In the genomic region with DNA sequence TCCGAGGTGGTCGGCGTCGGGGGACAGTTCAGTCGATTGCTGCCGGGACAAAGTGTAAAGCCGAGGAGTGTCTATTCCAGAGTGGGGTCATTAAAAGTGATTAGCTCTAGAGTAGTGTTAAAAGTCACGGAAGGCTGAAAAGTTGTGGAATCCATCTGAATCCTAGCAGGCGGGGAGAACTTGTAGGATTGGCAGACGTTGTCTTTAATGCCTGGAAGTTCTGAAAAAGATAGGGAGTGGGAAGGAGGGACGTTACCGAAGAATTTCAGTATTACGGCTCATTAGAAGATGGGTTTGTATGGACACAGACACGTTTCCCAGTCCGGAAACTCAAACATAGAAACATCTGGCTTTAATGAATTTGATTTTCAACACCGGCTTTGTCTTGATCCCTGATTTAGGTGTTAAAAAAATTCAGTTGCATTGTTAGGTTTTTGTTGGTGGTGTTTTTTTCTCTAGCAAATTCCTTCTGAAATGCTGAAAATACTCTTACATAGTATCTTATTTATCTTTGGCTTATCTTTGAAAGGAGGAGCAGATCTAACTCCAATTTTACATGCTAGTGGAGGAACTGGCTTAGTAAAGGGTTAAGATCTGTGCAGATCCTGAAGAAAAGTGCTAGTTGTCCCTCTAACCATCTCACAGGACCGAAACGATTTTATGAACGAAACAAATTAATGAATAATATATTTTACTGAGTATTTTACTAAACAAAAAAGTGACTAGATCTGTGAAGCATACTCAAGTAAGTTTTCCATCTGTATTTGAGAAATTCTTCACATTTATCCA, we compare ENCODE assay signal across 8 cellular contexts. TPM values are rescaled to one million over a fixed set of nuclear protein-coding genes. Genes with fewer than 3 reads are reported as not detected.
A peak's percentile ranks its signal among the peaks of the same experiment; 100 is the strongest.
DNase-seq lines count a peak whose midpoint lies in the region; ATAC-seq and TF ChIP-seq lines count a peak whose summit lies in the region.

No MANE protein-coding gene starts in this region.

- H3K36me3 ChIP-seq in SU-DHL-6 (ENCODE audit: low read length) (no peaks in the 10 kb centered on the region), fibroblast of lung (ENCODE audit: control insufficient read depth, insufficient read depth, low read length) (no peaks in the 10 kb centered on the region)

- TF ChIP-seq CTCF in AG04449 (IDR thresholded peaks at IDR 0.05; ENCODE audit: insufficient read depth, low read length, missing control alignments) (no peak), GM20000 (IDR thresholded peaks at IDR 0.05; ENCODE audit: extremely low read depth, missing control alignments) (no peak), SU-DHL-6 (IDR thresholded peaks at IDR 0.05; ENCODE audit: insufficient read depth, low read length, poor library complexity, severe bottlenecking) (no peak), fibroblast of lung (conservative IDR thresholded peaks at IDR 0.05 in 1 of 2, IDR thresholded peaks at IDR 0.05 in 1 of 2; ENCODE audit: low read depth in 1 of 2, low read length in 2 of 2) (no peak), neural crest cell (conservative IDR thresholded peaks at IDR 0.05) (no peak)

- peaks cover 54% of the 10 kb centered on the region for H3K79me2 ChIP-seq in SU-DHL-6 (ENCODE audit: insufficient read depth, low read length)
- H3K79me2 ChIP-seq in fibroblast of lung (ENCODE audit: control insufficient read depth, insufficient read depth, low read length) = peaks cover 54% of the 10 kb centered on the region

- H3K4me3 ChIP-seq in AG04449 (ENCODE audit: low read depth, low read length) (peak overlapping the region; percentile 92), SU-DHL-6 (ENCODE audit: insufficient read depth, low read length, poor library complexity, severe bottlenecking) (peak overlapping the region; percentile 81), fibroblast of lung (replicated peaks in 1 of 4; ENCODE audit: control extremely low read depth in 1 of 4, insufficient read depth in 1 of 4, low read depth in 3 of 4, low read length in 4 of 4) (peak overlapping the region; percentile 65 to 95 (median 78))

- H3K4me1 Mint-ChIP-seq in neural crest cell = peaks cover 37% of the 10 kb centered on the region

- no peaks in the 10 kb centered on the region for H3K9me3 ChIP-seq in SU-DHL-6 (ENCODE audit: insufficient read depth, low read length)
- no peaks in the 10 kb centered on the region for H3K9me3 ChIP-seq in fibroblast of lung (ENCODE audit: control insufficient read depth, insufficient read depth, low read depth, low read length)

- H3K9me3 Mint-ChIP-seq in neural crest cell = no peaks in the 10 kb centered on the region

- H3K4me2 ChIP-seq in SU-DHL-6 (ENCODE audit: low read depth, low read length, poor library complexity, severe bottlenecking) (peak overlapping the region; percentile 92), fibroblast of lung (ENCODE audit: extremely low read depth, insufficient read depth, low read length) (peak overlapping the region; percentile 74)

- CTCF ChIA-PET in AG04449 (lab: Yijun Ruan, JAX) = interaction anchor here (1.2 to 4.2 kb wide), 2 partner anchors 218 to 260 kb away, joined by 3 to 18 read pairs; no protein-coding TSS in a partner anchor

- H3K36me3 Mint-ChIP-seq in neural crest cell (ENCODE audit: low read depth) = peaks cover 7% of the 10 kb centered on the region

- H3K27me3 ChIP-seq in SU-DHL-6 (ENCODE audit: low read length) (no peaks in the 10 kb centered on the region), fibroblast of lung (ENCODE audit: control insufficient read depth, insufficient read depth, low read length) (no peaks in the 10 kb centered on the region)

- H3K4me3 Mint-ChIP-seq in neural crest cell = peak overlapping the region; percentile 93

- POLR2A ChIA-PET in AG04449 (lab: Yijun Ruan, JAX) = interaction anchor here (1.5 to 1.7 kb wide), 2 partner anchors 140 to 222 kb away, joined by 5 to 6 read pairs; no protein-coding TSS in a partner anchor

- H2AFZ ChIP-seq in SU-DHL-6 (ENCODE audit: low read depth, low read length, severe bottlenecking) = peak overlapping the region; percentile 99
- H2AFZ ChIP-seq in fibroblast of lung (ENCODE audit: low read length) = peak overlapping the region; percentile 4

- no peaks in the 10 kb centered on the region for H3K27me3 Mint-ChIP-seq in neural crest cell (ENCODE audit: low read depth)

- H3K9me2 ChIP-seq in SU-DHL-6 (replicated peaks; ENCODE audit: insufficient read depth, low read length) = no peaks in the 10 kb centered on the region

- peak overlapping the region; percentile 97 for H3K27ac Mint-ChIP-seq in neural crest cell (ENCODE audit: unreplicated experiment)

- no peak for ATAC-seq in HG03159 (IDR thresholded peaks at IDR 0.05; ENCODE audit: unreplicated experiment)

- DNase-seq in AG04449 (ENCODE audit: low read depth, low spot score) (no peak), GM20000 (ENCODE audit: low spot score) (peak; percentile 34), fibroblast of lung (ENCODE audit: low read depth in 2 of 2) (peak; percentile 38 to 46), neural crest cell (ENCODE audit: low read depth, low spot score) (no peak), NCI-H1436 treated with DMSO at 0.1 percent for 48 hours (lab: John Stamatoyannopoulos, UW) (no peak)
- no peak for DNase-seq in effector CD4-positive, alpha-beta T cell

- H3K9ac ChIP-seq in SU-DHL-6 (ENCODE audit: low read length) (peak overlapping the region; percentile 91), fibroblast of lung (ENCODE audit: insufficient read depth, low read length) (peak overlapping the region; percentile 87)

- peaks cover 3% of the 10 kb centered on the region for H3K4me1 ChIP-seq in fibroblast of lung (ENCODE audit: control insufficient read depth, extremely low read depth, insufficient read depth, low read length)

- H3K27ac ChIP-seq in SU-DHL-6 (ENCODE audit: low read depth, low read length) = peak overlapping the region; percentile 51; the same call in 1 of the 2 replicates
- H3K27ac ChIP-seq in fibroblast of lung (ENCODE audit: insufficient read depth, low read length) = peak overlapping the region; percentile 94

- peaks cover 6% of the 10 kb centered on the region; the same call in 1 of the 2 replicates for H3F3A ChIP-seq in SU-DHL-6 (ENCODE audit: insufficient read depth)

- 0 out of 2 replicates have a peak, but pooled peaks cover 7% of the 10 kb centered on the region for H4K20me1 ChIP-seq in SU-DHL-6 (ENCODE audit: low read depth, low read length)
- H4K20me1 ChIP-seq in fibroblast of lung (ENCODE audit: control insufficient read depth, extremely low read depth, insufficient read depth, low read length) = no peaks in the 10 kb centered on the region

RNA-seq across cellular contexts. Expression of a gene that starts 0.9 kb away (rescaled TPM):
- total RNA-seq in fibroblast of lung (26.7 and 33.9 TPM in 2 replicates), neural crest cell (45.7 and 47.5 TPM in 2 replicates)
- 46.4 and 46.5 TPM in 2 replicates for polyA plus RNA-seq in fibroblast of lung
- 20.8 and 24.7 TPM in 2 replicates for polyA plus RNA-seq in fibroblast of lung (2012)
- polyA minus RNA-seq in fibroblast of lung (ENCODE audit: low replicate concordance) = 35.5 and 44.8 TPM in 2 replicates

Comparison
In these comparisons a context has a peak if more than half of its experiments do, and no peak if none do; other contexts are left out.
1. DNase-seq: peak in GM20000 (single experiment) and fibroblast of lung (2 of 2); none in AG04449 (single experiment), neural crest cell (single experiment), effector CD4-positive, alpha-beta T cell (single experiment) and NCI-H1436 treated with DMSO at 0.1 percent for 48 hours (single experiment).
2. Peak in every context shown above with its lines, with median percentiles within 50 percentile points of each other: H3K4me3 ChIP-seq.